In the genomic region with DNA sequence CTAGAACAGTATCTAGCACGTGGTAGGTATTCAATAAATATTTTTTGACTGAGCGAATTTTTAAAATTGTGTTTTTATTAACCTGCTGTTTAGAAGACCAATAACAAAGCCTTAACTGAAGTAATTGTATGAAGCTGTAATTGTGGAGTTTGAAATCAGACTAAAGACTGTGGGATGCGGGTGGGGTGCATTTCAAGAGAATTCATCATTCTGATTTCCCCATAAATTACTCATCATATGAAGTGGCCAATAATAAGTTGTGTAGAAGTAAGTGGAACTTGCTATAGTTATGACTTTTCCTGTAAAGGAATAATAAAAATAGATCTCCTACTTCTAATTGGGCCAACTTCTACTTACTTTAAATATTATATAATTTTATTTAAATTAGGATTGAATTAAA, we compare ENCODE assay signal across 23 cellular contexts.
DNase-seq lines count a peak whose midpoint lies in the region; ATAC-seq and TF ChIP-seq lines count a peak whose summit lies in the region.
"Had no signal": no experiment of that assay in that cellular context is flagged by ENCODE, and none has a peak within 500 bp of the region (broad histone marks: within the 10 kb centered on the region; RNA-seq: fewer than 3 reads in every experiment).

No MANE protein-coding gene starts in this region.

- H4K20me1 ChIP-seq in OCI-LY1 (ENCODE audit: insufficient read depth, low read length) = no peaks in the 10 kb centered on the region

- H3K4me2 ChIP-seq in OCI-LY1 (ENCODE audit: low read length) = no peak overlapping the region

- no peak for ATAC-seq in GM18519 (IDR thresholded peaks at IDR 0.05; ENCODE audit: low FRiP score, unreplicated experiment)
- ATAC-seq: heart left ventricle; left lobe of liver; naive thymus-derived CD4-positive, alpha-beta T cell had no signal

- H2AFZ ChIP-seq in OCI-LY1 (ENCODE audit: low read length) = 0 out of 2 replicates have a peak overlapping the region, but pooled peaks have one; percentile 12

- H3K27me3 ChIP-seq in BJ (ENCODE audit: control insufficient read depth, insufficient read depth, low read length) (no peaks in the 10 kb centered on the region), OCI-LY1 (ENCODE audit: insufficient read depth, low read length) (no peaks in the 10 kb centered on the region), BE2C (no peaks in the 10 kb centered on the region)
- H3K27me3 ChIP-seq: adrenal gland, heart left ventricle, ovary had no signal

- no peak overlapping the region for H3K9ac ChIP-seq in OCI-LY1 (ENCODE audit: low read length)

- TF ChIP-seq CTCF in BJ (IDR thresholded peaks at IDR 0.05; ENCODE audit: insufficient read depth, low read depth, low read length) = no peak
- no peak for TF ChIP-seq CTCF in OCI-LY1 (IDR thresholded peaks at IDR 0.05; ENCODE audit: low read length)
- no peak for TF ChIP-seq CTCF in choroid plexus epithelial cell (conservative IDR thresholded peaks at IDR 0.05; ENCODE audit: low read depth, low read length)
- no peak for TF ChIP-seq CTCF in BE2C (IDR thresholded peaks at IDR 0.05; ENCODE audit: low read depth, low read length)

- H3K79me2 ChIP-seq in OCI-LY1 (ENCODE audit: insufficient read depth, low read length) = no peaks in the 10 kb centered on the region

- no peak overlapping the region for H3K4me3 ChIP-seq in BJ (ENCODE audit: low read depth, low read length)
- H3K4me3 ChIP-seq in OCI-LY1 (ENCODE audit: low read depth, low read length, poor library complexity, severe bottlenecking) = no peak overlapping the region
- no peak overlapping the region for H3K4me3 ChIP-seq in choroid plexus epithelial cell (ENCODE audit: low read depth, low read length)
- H3K4me3 ChIP-seq in BE2C (ENCODE audit: low read depth, low read length) = no peak overlapping the region
- H3K4me3 ChIP-seq: adrenal gland, heart left ventricle, ovary had no signal

- H3K9me2 ChIP-seq in OCI-LY1 (ENCODE audit: low read depth, low read length) = no peaks in the 10 kb centered on the region

- H3K9me3 ChIP-seq in OCI-LY1 (ENCODE audit: low read length) (no peaks in the 10 kb centered on the region; the same call in 1 of the 2 replicates), BE2C (no peaks in the 10 kb centered on the region)
- H3K9me3 ChIP-seq: adrenal gland, heart left ventricle, ovary had no signal

- no peaks in the 10 kb centered on the region for H3K36me3 ChIP-seq in BJ (ENCODE audit: control insufficient read depth, insufficient read depth, low read length)
- H3K36me3 ChIP-seq in OCI-LY1 (ENCODE audit: insufficient read depth, low read length) = no peaks in the 10 kb centered on the region
- H3K36me3 ChIP-seq in BE2C = no peaks in the 10 kb centered on the region
- H3K36me3 ChIP-seq: adrenal gland, heart left ventricle, ovary had no signal

- POLR2A ChIA-PET in BJ (lab: Charles Lee) = no interaction called here

- DNase-seq in BJ (ENCODE audit: low read depth) (peak; percentile 27), choroid plexus epithelial cell (ENCODE audit: low read depth) (peak; percentile 42), hepatic stellate cell (ENCODE audit: low spot score) (peak; percentile 4), BE2C (no peak), mesenteric fat pad (ENCODE audit: low spot score) (no peak), NCI-H1417 (lab: John Stamatoyannopoulos, UW) (no peak)
- DNase-seq: ACHN; activated CD4-positive, alpha-beta memory T cell treated with anti-CD3 and anti-CD28 coated beads, Interleukin-2, amount 10 ng/mL, durations not matched to agents 7 days and 5 days; activated gamma-delta T cell treated with Interleukin-2 at 50 U/mL for 16 hours; activated T-cell treated with anti-CD3 and anti-CD28 coated beads for 4 hours; adrenal gland; caudate nucleus; GOT3; heart left ventricle; naive thymus-derived CD4-positive, alpha-beta T cell; NCI-H1105 treated with DMSO at 0.1 percent for 48 hours; ovary; Right ventricle myocardium superior; stimulated activated CD4-positive, alpha-beta T cell treated with anti-CD3 and anti-CD28 coated beads, Interleukin-15, amount 100 ng/mL, for 24 hours had no signal

- no peak overlapping the region for H3K27ac ChIP-seq in OCI-LY1 (ENCODE audit: low read depth, low read length, poor library complexity, severe bottlenecking)
- H3K27ac ChIP-seq: adrenal gland, C4-2B, heart left ventricle, ovary had no signal

- 0 out of 2 replicates have a peak, but pooled peaks cover 3% of the 10 kb centered on the region for H3F3A ChIP-seq in OCI-LY1 (ENCODE audit: insufficient read depth, low read length)

- CTCF ChIA-PET in BJ (lab: Yijun Ruan, JAX) = no interaction called here

- H3K4me1 ChIP-seq in OCI-LY1 (ENCODE audit: insufficient read depth, low read length, severe bottlenecking) = peaks cover 21% of the 10 kb centered on the region
- H3K4me1 ChIP-seq in BE2C = no peaks in the 10 kb centered on the region
- H3K4me1 ChIP-seq: adrenal gland had no signal

Comparison
In these comparisons a context has a peak if more than half of its experiments do, and no peak if none do; other contexts are left out.
1. DNase-seq: peak in BJ (single experiment), choroid plexus epithelial cell (single experiment) and hepatic stellate cell (single experiment); none in BE2C (single experiment), mesenteric fat pad (single experiment) and NCI-H1417 (0 of 3).